ENCODE assay signal across 10 cellular contexts in the genomic region with DNA sequence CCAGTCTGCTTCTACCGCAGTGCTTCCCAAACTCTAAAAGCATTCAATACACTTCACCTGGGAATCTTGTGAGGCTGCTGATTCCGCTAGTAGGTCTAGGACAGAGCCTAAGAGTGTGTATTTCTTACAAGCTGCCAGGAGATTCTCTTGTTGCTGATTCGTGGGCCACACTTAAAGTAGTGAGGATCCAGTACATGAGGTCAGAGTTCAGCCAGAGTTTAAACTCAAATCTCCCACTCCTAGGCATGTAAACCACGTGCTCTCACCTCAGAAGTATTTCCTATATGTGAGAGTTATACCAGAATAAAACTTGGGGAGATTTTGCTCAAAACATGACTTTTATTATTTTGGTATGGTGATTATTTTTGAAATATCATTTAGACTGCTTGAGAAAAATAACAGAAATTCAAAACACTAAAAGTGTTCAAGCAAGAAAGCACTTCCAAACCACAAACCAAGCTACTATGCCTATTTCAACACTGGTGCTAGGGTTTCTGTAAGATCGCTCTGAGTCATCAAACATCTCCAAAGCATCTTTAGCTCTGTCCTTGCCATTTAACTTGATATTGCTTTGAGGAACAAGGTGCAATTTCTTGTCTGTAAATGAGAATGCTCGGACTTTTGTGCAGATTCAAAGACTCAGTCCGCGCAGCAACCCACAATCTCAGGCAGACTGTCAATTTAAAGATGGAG. TPM values are rescaled to one million over a fixed set of nuclear protein-coding genes. Genes with fewer than 3 reads are reported as not detected.
DNase-seq lines count a peak whose midpoint lies in the region; ATAC-seq, FAIRE-seq and TF ChIP-seq lines count a peak whose summit lies in the region.
"Had no signal": no experiment of that assay in that cellular context is flagged by ENCODE, and none has a peak within 500 bp of the region (broad histone marks: within the 10 kb centered on the region; RNA-seq: fewer than 3 reads in every experiment).

No MANE protein-coding gene starts in this region.

- POLR2A ChIA-PET in BJ (lab: Charles Lee) = no interaction called here
- POLR2A ChIA-PET in naive thymus-derived CD4-positive, alpha-beta T cell (lab: Charles Lee) = no interaction called here

- peak; percentile 76 for ATAC-seq in naive thymus-derived CD4-positive, alpha-beta T cell
- ATAC-seq in stimulated activated naive B cell treated with anti-CD40 and anti-IgM and Interleukin-4, amounts not matched to agents 10 μg/mL and 1 μg/mL and 100 μg/mL, for 72 hours (replicated peaks) = no peak

- H3K27me3 Mint-ChIP-seq in naive thymus-derived CD4-positive, alpha-beta T cell = peaks cover 0 to 7% (median 0%) of the 10 kb centered on the region in 5 donors
- H3K27me3 Mint-ChIP-seq in stimulated activated naive B cell treated with anti-CD40 and anti-IgM and Interleukin-4, amounts not matched to agents 10 μg/mL and 1 μg/mL and 100 μg/mL, for 72 hours = no peaks in the 10 kb centered on the region

- H3K27ac ChIP-seq in naive thymus-derived CD4-positive, alpha-beta T cell (ENCODE audit: low read depth, low read length) = no peak overlapping the region
- no peak overlapping the region for H3K27ac ChIP-seq in dorsolateral prefrontal cortex

- intact Hi-C loops in naive thymus-derived CD4-positive, alpha-beta T cell (cut with micrococcal nuclease) = no loop called here
- intact Hi-C loops in dorsolateral prefrontal cortex (cut with DNase I) (no loop called here), cardiac septum (cut with DNase I) (no loop called here)

- no peak overlapping the region for H3K27ac Mint-ChIP-seq in naive thymus-derived CD4-positive, alpha-beta T cell
- H3K27ac Mint-ChIP-seq in stimulated activated naive B cell treated with anti-CD40 and anti-IgM and Interleukin-4, amounts not matched to agents 10 μg/mL and 1 μg/mL and 100 μg/mL, for 72 hours = no peak overlapping the region
- H3K27ac Mint-ChIP-seq: stimulated activated naive CD8-positive, alpha-beta T cell treated with anti-CD3 and anti-CD28 coated beads, Interleukin-15, Interleukin-2, amounts not matched to agents 100 ng/mL and 50 ng/mL, for 24 hours had no signal

- CTCF ChIA-PET in BJ (lab: Yijun Ruan, JAX) = no interaction called here
- CTCF ChIA-PET in naive thymus-derived CD4-positive, alpha-beta T cell (lab: Charles Lee) = no interaction called here

- no peak overlapping the region for H3K4me3 ChIP-seq in BJ (ENCODE audit: low read depth, low read length)
- no peak overlapping the region for H3K4me3 ChIP-seq in naive thymus-derived CD4-positive, alpha-beta T cell (ENCODE audit: low read length)
- peak overlapping the region in 25 of 59 donors; percentile 4 to 55 (median 35) for H3K4me3 ChIP-seq in dorsolateral prefrontal cortex

- TF ChIP-seq CTCF in BJ (IDR thresholded peaks at IDR 0.05; ENCODE audit: insufficient read depth, low read depth, low read length) (no peak), dorsolateral prefrontal cortex (IDR thresholded peaks at IDR 0.05 in 54 of 56, conservative IDR thresholded peaks at IDR 0.05 in 2 of 56; ENCODE audit: low read depth in 1 of 56, partially characterized antibody in 56 of 56) (no peak)

- no peaks in the 10 kb centered on the region for H3K36me3 ChIP-seq in BJ (ENCODE audit: control insufficient read depth, insufficient read depth, low read length)
- no peaks in the 10 kb centered on the region for H3K36me3 ChIP-seq in naive thymus-derived CD4-positive, alpha-beta T cell (ENCODE audit: control insufficient read depth in 2 of 3, insufficient read depth in 3 of 3, low read length in 3 of 3)

- H3K4me1 Mint-ChIP-seq in naive thymus-derived CD4-positive, alpha-beta T cell = no peaks in the 10 kb centered on the region
- H3K4me1 Mint-ChIP-seq in stimulated activated naive B cell treated with anti-CD40 and anti-IgM and Interleukin-4, amounts not matched to agents 10 μg/mL and 1 μg/mL and 100 μg/mL, for 72 hours = no peaks in the 10 kb centered on the region

- H3K4me3 Mint-ChIP-seq in naive thymus-derived CD4-positive, alpha-beta T cell = no peak overlapping the region
- no peak overlapping the region for H3K4me3 Mint-ChIP-seq in stimulated activated naive B cell treated with anti-CD40 and anti-IgM and Interleukin-4, amounts not matched to agents 10 μg/mL and 1 μg/mL and 100 μg/mL, for 72 hours
- H3K4me3 Mint-ChIP-seq: stimulated activated naive CD8-positive, alpha-beta T cell treated with anti-CD3 and anti-CD28 coated beads, Interleukin-15, Interleukin-2, amounts not matched to agents 100 ng/mL and 50 ng/mL, for 24 hours had no signal

- no peak for FAIRE-seq in urothelium cell line (lab: Jason Lieb, UNC)

- no peaks in the 10 kb centered on the region for H3K9me3 ChIP-seq in naive thymus-derived CD4-positive, alpha-beta T cell (ENCODE audit: control insufficient read depth in 2 of 3, low read length in 3 of 3)

- no peaks in the 10 kb centered on the region for H3K4me1 ChIP-seq in naive thymus-derived CD4-positive, alpha-beta T cell (ENCODE audit: control insufficient read depth in 2 of 2, insufficient read depth in 2 of 2, low read length in 2 of 2)

- peak; percentile 1 for DNase-seq in BJ (ENCODE audit: low read depth)
- peak; percentile 31 for DNase-seq in M059J (ENCODE audit: low read depth)
- peak; percentile 8 for DNase-seq in brain pericyte (ENCODE audit: low read depth, low spot score)
- DNase-seq in naive thymus-derived CD4-positive, alpha-beta T cell = no peak
- no peak for DNase-seq in urothelium cell line (ENCODE audit: low spot score)
- DNase-seq in dorsolateral prefrontal cortex = no peak
- no peak for DNase-seq in cardiac septum (ENCODE audit: low spot score)
- DNase-seq in stimulated activated naive B cell treated with anti-CD40 and anti-IgM and Interleukin-4, amounts not matched to agents 10 μg/mL and 1 μg/mL and 100 μg/mL, for 72 hours = no peak
- DNase-seq: dermis blood vessel endothelial cell had no signal

- no peaks in the 10 kb centered on the region for H3K36me3 Mint-ChIP-seq in naive thymus-derived CD4-positive, alpha-beta T cell
- no peaks in the 10 kb centered on the region for H3K36me3 Mint-ChIP-seq in stimulated activated naive B cell treated with anti-CD40 and anti-IgM and Interleukin-4, amounts not matched to agents 10 μg/mL and 1 μg/mL and 100 μg/mL, for 72 hours

- H3K27me3 ChIP-seq in BJ (ENCODE audit: control insufficient read depth, insufficient read depth, low read length) (no peaks in the 10 kb centered on the region; the same call in 1 of the 2 replicates), dorsolateral prefrontal cortex (peaks cover 0 to 5% (median 0%) of the 10 kb centered on the region in 45 donors)
- H3K27me3 ChIP-seq in naive thymus-derived CD4-positive, alpha-beta T cell (ENCODE audit: control insufficient read depth in 2 of 2, insufficient read depth in 2 of 2, low read length in 2 of 2) = no peaks in the 10 kb centered on the region

- peaks cover 0 to 8% (median 0%) of the 10 kb centered on the region in 11 donors for H3K9me3 Mint-ChIP-seq in naive thymus-derived CD4-positive, alpha-beta T cell
- H3K9me3 Mint-ChIP-seq in stimulated activated naive B cell treated with anti-CD40 and anti-IgM and Interleukin-4, amounts not matched to agents 10 μg/mL and 1 μg/mL and 100 μg/mL, for 72 hours = peaks cover 0 to 2% of the 10 kb centered on the region in 2 donors
- H3K9me3 Mint-ChIP-seq: stimulated activated naive CD8-positive, alpha-beta T cell treated with anti-CD3 and anti-CD28 coated beads, Interleukin-15, Interleukin-2, amounts not matched to agents 100 ng/mL and 50 ng/mL, for 24 hours had no signal

RNA-seq across cellular contexts. Expression of gene AGTR1, which starts 59.7 kb away (rescaled TPM):
- polyA plus RNA-seq in BJ (2011; rRNA removed) = 0.98 and 1.1 TPM in 2 replicates
- 0.19 and 0.31 TPM in 2 replicates for polyA minus RNA-seq in BJ (2011; rRNA and poly(A)+ RNA removed)
- 0.39 TPM in 1 of 2 replicates, not detected in the other for total RNA-seq in M059J (2014; rRNA removed; shearing (Covaris generic))
- total RNA-seq in naive thymus-derived CD4-positive, alpha-beta T cell = not detected
- polyA plus RNA-seq in naive thymus-derived CD4-positive, alpha-beta T cell = not detected
- 1 to 10 TPM in 3 of 120 experiments, under 1 TPM in 52, not detected in 65; 0.20 to 1.3 (median 0.41) TPM for total RNA-seq in dorsolateral prefrontal cortex
- 0.67 TPM for total RNA-seq in cardiac septum

Comparison
In these comparisons a context has a peak if more than half of its experiments do, and no peak if none do; other contexts are left out.
1. DNase-seq: peak in BJ (single experiment), M059J (single experiment) and brain pericyte (single experiment); none in naive thymus-derived CD4-positive, alpha-beta T cell (0 of 9), urothelium cell line (single experiment), dorsolateral prefrontal cortex (0 of 10), cardiac septum (single experiment) and stimulated activated naive B cell treated with anti-CD40 and anti-IgM and Interleukin-4, amounts not matched to agents 10 μg/mL and 1 μg/mL and 100 μg/mL, for 72 hours (single experiment).